1 cellular context compared by ENCODE assay signal in genomic region chr4:172986114-172986513, GRCh38.
TF ChIP-seq lines count a peak whose summit lies in the region.

No MANE protein-coding gene starts in this region.

TF ChIP-seq in SK-N-SH, 30 proteins besides CTCF, POLR2A, EP300 and RAD21 (continued from another document):
- no peak for TF ChIP-seq FOXJ3 (CRISPR knock-in tag; IDR thresholded peaks at IDR 0.05)
- no peak for TF ChIP-seq SMC3 (IDR thresholded peaks at IDR 0.05; ENCODE audit: low read depth, low read length)
- TF ChIP-seq, protein P1, sequence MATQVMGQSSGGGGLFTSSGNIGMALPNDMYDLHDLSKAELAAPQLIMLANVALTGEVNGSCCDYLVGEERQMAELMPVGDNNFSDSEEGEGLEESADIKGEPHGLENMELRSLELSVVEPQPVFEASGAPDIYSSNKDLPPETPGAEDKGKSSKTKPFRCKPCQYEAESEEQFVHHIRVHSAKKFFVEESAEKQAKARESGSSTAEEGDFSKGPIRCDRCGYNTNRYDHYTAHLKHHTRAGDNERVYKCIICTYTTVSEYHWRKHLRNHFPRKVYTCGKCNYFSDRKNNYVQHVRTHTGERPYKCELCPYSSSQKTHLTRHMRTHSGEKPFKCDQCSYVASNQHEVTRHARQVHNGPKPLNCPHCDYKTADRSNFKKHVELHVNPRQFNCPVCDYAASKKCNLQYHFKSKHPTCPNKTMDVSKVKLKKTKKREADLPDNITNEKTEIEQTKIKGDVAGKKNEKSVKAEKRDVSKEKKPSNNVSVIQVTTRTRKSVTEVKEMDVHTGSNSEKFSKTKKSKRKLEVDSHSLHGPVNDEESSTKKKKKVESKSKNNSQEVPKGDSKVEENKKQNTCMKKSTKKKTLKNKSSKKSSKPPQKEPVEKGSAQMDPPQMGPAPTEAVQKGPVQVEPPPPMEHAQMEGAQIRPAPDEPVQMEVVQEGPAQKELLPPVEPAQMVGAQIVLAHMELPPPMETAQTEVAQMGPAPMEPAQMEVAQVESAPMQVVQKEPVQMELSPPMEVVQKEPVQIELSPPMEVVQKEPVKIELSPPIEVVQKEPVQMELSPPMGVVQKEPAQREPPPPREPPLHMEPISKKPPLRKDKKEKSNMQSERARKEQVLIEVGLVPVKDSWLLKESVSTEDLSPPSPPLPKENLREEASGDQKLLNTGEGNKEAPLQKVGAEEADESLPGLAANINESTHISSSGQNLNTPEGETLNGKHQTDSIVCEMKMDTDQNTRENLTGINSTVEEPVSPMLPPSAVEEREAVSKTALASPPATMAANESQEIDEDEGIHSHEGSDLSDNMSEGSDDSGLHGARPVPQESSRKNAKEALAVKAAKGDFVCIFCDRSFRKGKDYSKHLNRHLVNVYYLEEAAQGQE (IDR thresholded peaks at IDR 0.05; ENCODE audit: low read depth, low read length) = no peak
